Comparison of ENCODE assay signal across 14 cellular contexts in genomic region chr6:15715060-15715459, GRCh38. TPM values are rescaled to one million over a fixed set of nuclear protein-coding genes. Genes with fewer than 3 reads are reported as not detected.
A peak's percentile ranks its signal among the peaks of the same experiment; 100 is the strongest.
DNase-seq lines count a peak whose midpoint lies in the region; ATAC-seq, FAIRE-seq and TF ChIP-seq lines count a peak whose summit lies in the region.
"Had no signal": no experiment of that assay in that cellular context is flagged by ENCODE, and none has a peak within 500 bp of the region (broad histone marks: within the 10 kb centered on the region; RNA-seq: fewer than 3 reads in every experiment).

No MANE protein-coding gene starts in this region.

- peaks cover 0 to 4% of the 10 kb centered on the region in 2 donors for H3K9me3 ChIP-seq in kidney (ENCODE audit: control insufficient read depth in 1 of 2, low read length in 2 of 2)

- H3K9me3 Mint-ChIP-seq in activated T-cell treated with anti-CD3 and anti-CD28 coated beads, Interleukin-2, amount 50 U/mL, for 24 hours: peaks cover 8% of the 10 kb centered on the region
- H3K9me3 Mint-ChIP-seq: effector memory CD8-positive, alpha-beta T cell had no signal

- peak; percentile 53 for DNase-seq in stimulated activated CD4-positive, alpha-beta T cell treated with anti-CD3 and anti-CD28 coated beads, Interleukin-15, amount 100 ng/mL, for 24 hours
- no peak for DNase-seq in stimulated activated CD4-positive, alpha-beta T cell treated with anti-CD3 and anti-CD28 coated beads, Interleukin-12 subunit alpha, Interleukin-12 subunit beta, amount 100 ng/mL, for 4 hours
- DNase-seq in activated T-cell treated with anti-CD3 and anti-CD28 coated beads, Interleukin-2, amount 50 U/mL, for 24 hours: peak; percentile 41
- DNase-seq in fibroblast of mammary gland (ENCODE audit: low read depth): peak; percentile 45
- DNase-seq in stromal cell of bone marrow (ENCODE audit: low read depth): peak; percentile 17
- DNase-seq in kidney: no peak
- DNase-seq in middle frontal gyrus (ENCODE audit: extremely low spot score, low spot score): no peak
- DNase-seq: C1 segment of cervical spinal cord; effector memory CD8-positive, alpha-beta T cell; glutamatergic neuron; islet precursor cell; retina; SHP77 had no signal

- H3K4me1 Mint-ChIP-seq in activated T-cell treated with anti-CD3 and anti-CD28 coated beads, Interleukin-2, amount 50 U/mL, for 24 hours (ENCODE audit: low read depth): peaks cover 27% of the 10 kb centered on the region

- no peak overlapping the region for H3K9ac ChIP-seq in kidney (ENCODE audit: low read length in 2 of 2)

- ATAC-seq in GM19452 (IDR thresholded peaks at IDR 0.05; ENCODE audit: unreplicated experiment): no peak
- ATAC-seq: effector memory CD8-positive, alpha-beta T cell had no signal

- H3K4me3 ChIP-seq in fibroblast of mammary gland (ENCODE audit: control insufficient read depth, low read depth, low read length): no peak overlapping the region
- no peak overlapping the region for H3K4me3 ChIP-seq in kidney (ENCODE audit: low read length in 2 of 2)

- intact Hi-C loops in kidney (cut with DNase I): no loop called here

- peak overlapping the region; percentile 89 for H3K27ac Mint-ChIP-seq in activated T-cell treated with anti-CD3 and anti-CD28 coated beads, Interleukin-2, amount 50 U/mL, for 24 hours
- H3K27ac Mint-ChIP-seq: effector memory CD8-positive, alpha-beta T cell had no signal

- no peaks in the 10 kb centered on the region for H3K4me1 ChIP-seq in kidney (ENCODE audit: control insufficient read depth in 1 of 2, insufficient read depth in 1 of 2, low read depth in 1 of 2, low read length in 2 of 2)

- TF ChIP-seq CTCF in fibroblast of mammary gland (conservative IDR thresholded peaks at IDR 0.05; ENCODE audit: control insufficient read depth, insufficient read depth, low read depth, low read length) (no peak), kidney (IDR thresholded peaks at IDR 0.05; ENCODE audit: borderline replicate concordance, extremely low read depth, insufficient read depth) (no peak)

- no peaks in the 10 kb centered on the region for H3K36me3 ChIP-seq in kidney (ENCODE audit: control insufficient read depth in 1 of 2, insufficient read depth in 2 of 2, low read length in 2 of 2)

- H3K27ac ChIP-seq in kidney (ENCODE audit: low read depth in 2 of 2, low read length in 2 of 2): no peak overlapping the region

- H3K36me3 Mint-ChIP-seq in activated T-cell treated with anti-CD3 and anti-CD28 coated beads, Interleukin-2, amount 50 U/mL, for 24 hours (ENCODE audit: low read depth): no peaks in the 10 kb centered on the region

- H3K27me3 Mint-ChIP-seq in activated T-cell treated with anti-CD3 and anti-CD28 coated beads, Interleukin-2, amount 50 U/mL, for 24 hours: peaks cover 6% of the 10 kb centered on the region

- no peak for FAIRE-seq in kidney (lab: Jason Lieb, UNC)

- no peak overlapping the region for H3K4me3 Mint-ChIP-seq in activated T-cell treated with anti-CD3 and anti-CD28 coated beads, Interleukin-2, amount 50 U/mL, for 24 hours
- H3K4me3 Mint-ChIP-seq: effector memory CD8-positive, alpha-beta T cell had no signal

RNA-seq across cellular contexts. Expression of gene DTNBP1, which starts 52.2 kb away (rescaled TPM):
- 25.2 TPM for total RNA-seq in kidney
- 36.2 TPM for polyA plus RNA-seq in kidney (ENCODE audit: insufficient read depth, low read depth, low replicate concordance)

Comparison
In these comparisons a context has a peak if more than half of its experiments do, and no peak if none do; other contexts are left out.
1. DNase-seq: peak in stimulated activated CD4-positive, alpha-beta T cell treated with anti-CD3 and anti-CD28 coated beads, Interleukin-15, amount 100 ng/mL, for 24 hours (single experiment), activated T-cell treated with anti-CD3 and anti-CD28 coated beads, Interleukin-2, amount 50 U/mL, for 24 hours (single experiment), fibroblast of mammary gland (single experiment) and stromal cell of bone marrow (single experiment); none in stimulated activated CD4-positive, alpha-beta T cell treated with anti-CD3 and anti-CD28 coated beads, Interleukin-12 subunit alpha, Interleukin-12 subunit beta, amount 100 ng/mL, for 4 hours (single experiment), kidney (single experiment) and middle frontal gyrus (single experiment).